In the genomic region with DNA sequence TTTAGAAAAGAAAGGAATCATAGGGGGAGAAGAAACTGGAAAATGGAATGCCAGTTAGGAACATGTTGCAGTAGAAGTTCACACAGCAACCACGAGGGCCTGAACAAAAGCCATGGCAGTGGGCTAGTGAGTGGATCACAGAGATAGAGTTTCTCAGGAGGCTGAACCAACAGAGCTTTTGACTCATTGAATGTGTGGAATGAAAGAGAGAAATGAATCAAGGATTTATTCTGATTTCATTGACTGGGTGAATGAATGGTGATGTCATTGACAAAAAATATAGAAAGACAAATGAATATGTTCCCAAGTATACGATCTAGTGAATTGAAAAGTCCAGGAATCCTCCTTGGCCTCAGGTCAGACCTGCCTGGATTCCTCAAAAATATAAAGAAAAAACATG, we compare ENCODE assay signal across 19 cellular contexts.
DNase-seq lines count a peak whose midpoint lies in the region; ATAC-seq, FAIRE-seq and TF ChIP-seq lines count a peak whose summit lies in the region.
"Had no signal": no experiment of that assay in that cellular context is flagged by ENCODE, and none has a peak within 500 bp of the region (broad histone marks: within the 10 kb centered on the region; RNA-seq: fewer than 3 reads in every experiment).

No MANE protein-coding gene starts in this region.

- H3K4me3 Mint-ChIP-seq in HFFc6 = 0 out of 2 replicates have a peak overlapping the region, but pooled peaks have one; percentile 0
- H3K4me3 Mint-ChIP-seq in astrocyte (ENCODE audit: unreplicated experiment) = peak overlapping the region; percentile 37
- H3K4me3 Mint-ChIP-seq: activated naive CD8-positive, alpha-beta T cell treated with anti-CD3 and anti-CD28 coated beads for 36 hours; IgD-negative memory B cell; nephron had no signal

- no peak for DNase-seq in HFFc6
- DNase-seq in astrocyte (ENCODE audit: low read depth) = peak; percentile 48
- no peak for DNase-seq in esophagus squamous epithelium (lab: John Stamatoyannopoulos, UW)
- no peak for DNase-seq in psoas muscle
- DNase-seq in suprapubic skin (ENCODE audit: low spot score in 2 of 2) = no peak
- DNase-seq in activated CD8-positive, alpha-beta memory T cell treated with anti-CD3 and anti-CD28 coated beads, Interleukin-2, amount 50 U/mL, for 48 hours = no peak
- DNase-seq: activated naive CD8-positive, alpha-beta T cell treated with anti-CD3 and anti-CD28 coated beads for 36 hours; DMS153; left lung; NCI-H1092; stimulated activated CD8-positive, alpha-beta memory T cell treated with anti-CD3 and anti-CD28 coated beads, Interleukin-4, amount 100 ng/mL, for 48 hours; tibial artery had no signal

- 37 to 50% methylated on average over 2 of the region's 2 CpGs for WGBS in esophagus squamous epithelium, 2 donors
- 17 to 41% (median 31%) methylated on average over 2 of the region's 2 CpGs for WGBS in psoas muscle, 3 donors
- WGBS in suprapubic skin = 74% methylated on average over 2 of the region's 2 CpGs

- H3K27me3 Mint-ChIP-seq in HFFc6 (ENCODE audit: insufficient read depth) = no peaks in the 10 kb centered on the region
- H3K27me3 Mint-ChIP-seq in astrocyte (ENCODE audit: low read depth, unreplicated experiment) = no peaks in the 10 kb centered on the region
- H3K27me3 Mint-ChIP-seq: activated naive CD8-positive, alpha-beta T cell treated with anti-CD3 and anti-CD28 coated beads for 36 hours had no signal

- peak overlapping the region; percentile 47 for H3K27ac Mint-ChIP-seq in HFFc6
- H3K27ac Mint-ChIP-seq in astrocyte (ENCODE audit: unreplicated experiment) = peak overlapping the region; percentile 82
- H3K27ac Mint-ChIP-seq: activated naive CD8-positive, alpha-beta T cell treated with anti-CD3 and anti-CD28 coated beads for 36 hours; IgD-negative memory B cell; nephron had no signal

- H3K27ac ChIP-seq in astrocyte (ENCODE audit: low read depth, low read length) (peak overlapping the region; percentile 75), esophagus squamous epithelium (peak overlapping the region in 3 of 4 donors; percentile 25 to 53 (median 36)), psoas muscle (peak overlapping the region; percentile 54), suprapubic skin (no peak overlapping the region)
- H3K27ac ChIP-seq: BLaER1 treated with 17β-estradiol and CSF1 and Interleukin-3, amounts not matched to agents 10 nM and 100 nM; tibial artery had no signal

- H3K4me1 Mint-ChIP-seq in HFFc6 (ENCODE audit: low read depth) = peaks cover 52% of the 10 kb centered on the region
- H3K4me1 Mint-ChIP-seq in astrocyte (ENCODE audit: low read depth, unreplicated experiment) = peaks cover 44% of the 10 kb centered on the region
- H3K4me1 Mint-ChIP-seq: IgD-negative memory B cell, nephron had no signal

- H3K36me3 ChIP-seq in astrocyte (ENCODE audit: insufficient read depth, low read length) = peaks cover 4% of the 10 kb centered on the region
- peaks cover 0 to 32% (median 0%) of the 10 kb centered on the region in 3 donors for H3K36me3 ChIP-seq in esophagus squamous epithelium
- H3K36me3 ChIP-seq in psoas muscle (ENCODE audit: insufficient read depth in 1 of 2, low read depth in 1 of 2) = peaks cover 0 to 23% of the 10 kb centered on the region in 2 donors
- H3K36me3 ChIP-seq in suprapubic skin = peaks cover 20% of the 10 kb centered on the region
- H3K36me3 ChIP-seq: left lung, tibial artery had no signal

- no peak for TF ChIP-seq EP300 in suprapubic skin (IDR thresholded peaks at IDR 0.05)

- peaks cover 27% of the 10 kb centered on the region for H3K36me3 Mint-ChIP-seq in HFFc6 (ENCODE audit: low read depth)
- peaks cover 33% of the 10 kb centered on the region for H3K36me3 Mint-ChIP-seq in astrocyte (ENCODE audit: low read depth, unreplicated experiment)
- H3K36me3 Mint-ChIP-seq: activated naive CD8-positive, alpha-beta T cell treated with anti-CD3 and anti-CD28 coated beads for 36 hours; IgD-negative memory B cell had no signal

- H3K27me3 ChIP-seq in astrocyte (ENCODE audit: insufficient read depth, low read length) (no peaks in the 10 kb centered on the region), esophagus squamous epithelium (no peaks in the 10 kb centered on the region), psoas muscle (ENCODE audit: insufficient read depth in 3 of 3, low read length in 2 of 3) (no peaks in the 10 kb centered on the region), suprapubic skin (no peaks in the 10 kb centered on the region)
- H3K27me3 ChIP-seq: BLaER1 treated with 17β-estradiol and CSF1 and Interleukin-3, amounts not matched to agents 10 nM and 100 nM; left lung; tibial artery had no signal

- peak overlapping the region; percentile 13 for H3K9ac ChIP-seq in astrocyte (ENCODE audit: low read length)
- H3K9ac ChIP-seq: BLaER1 treated with 17β-estradiol and CSF1 and Interleukin-3, amounts not matched to agents 10 nM and 100 nM had no signal

- no peak overlapping the region for H3K4me3 ChIP-seq in astrocyte (ENCODE audit: insufficient read depth, low read depth, low read length)
- no peak overlapping the region for H3K4me3 ChIP-seq in esophagus squamous epithelium
- no peak overlapping the region for H3K4me3 ChIP-seq in psoas muscle
- H3K4me3 ChIP-seq in suprapubic skin = no peak overlapping the region
- H3K4me3 ChIP-seq: BLaER1 treated with 17β-estradiol and CSF1 and Interleukin-3, amounts not matched to agents 10 nM and 100 nM; left lung; tibial artery had no signal

- no peak for FAIRE-seq in astrocyte (lab: Jason Lieb, UNC)
- FAIRE-seq: GM18507, GM19239 had no signal

- H2AFZ ChIP-seq in astrocyte (ENCODE audit: low read depth, low read length) = no peak overlapping the region

- peak; percentile 67 to 82 (median 70) for ATAC-seq in psoas muscle
- no peak for ATAC-seq in GM19463 (IDR thresholded peaks at IDR 0.05; ENCODE audit: unreplicated experiment)
- ATAC-seq in HG02678 (IDR thresholded peaks at IDR 0.05; ENCODE audit: unreplicated experiment) = no peak

- TF ChIP-seq POLR2A in esophagus squamous epithelium (IDR thresholded peaks at IDR 0.05) (no peak), suprapubic skin (IDR thresholded peaks at IDR 0.05) (no peak)

- H3K9me3 ChIP-seq in astrocyte (ENCODE audit: insufficient read depth, low read depth, low read length) (no peaks in the 10 kb centered on the region), esophagus squamous epithelium (no peaks in the 10 kb centered on the region), psoas muscle (no peaks in the 10 kb centered on the region), suprapubic skin (no peaks in the 10 kb centered on the region)
- H3K9me3 ChIP-seq: BLaER1 treated with 17β-estradiol and CSF1 and Interleukin-3, amounts not matched to agents 10 nM and 100 nM; left lung; tibial artery had no signal

- no peaks in the 10 kb centered on the region for H4K20me1 ChIP-seq in astrocyte (ENCODE audit: insufficient read depth, low read length)
- H4K20me1 ChIP-seq: BLaER1 treated with 17β-estradiol and CSF1 and Interleukin-3, amounts not matched to agents 10 nM and 100 nM had no signal

- H3K4me2 ChIP-seq in astrocyte (ENCODE audit: low read length) = peak overlapping the region; percentile 13
- H3K4me2 ChIP-seq: BLaER1 treated with 17β-estradiol and CSF1 and Interleukin-3, amounts not matched to agents 10 nM and 100 nM had no signal

- no peaks in the 10 kb centered on the region for H3K79me2 ChIP-seq in astrocyte (ENCODE audit: insufficient read depth, low read length)

- peaks cover 36% of the 10 kb centered on the region for H3K4me1 ChIP-seq in astrocyte (ENCODE audit: insufficient read depth, low read length)
- no peaks in the 10 kb centered on the region for H3K4me1 ChIP-seq in esophagus squamous epithelium
- peaks cover 59% of the 10 kb centered on the region for H3K4me1 ChIP-seq in psoas muscle
- no peaks in the 10 kb centered on the region for H3K4me1 ChIP-seq in suprapubic skin
- H3K4me1 ChIP-seq: BLaER1 treated with 17β-estradiol and CSF1 and Interleukin-3, amounts not matched to agents 10 nM and 100 nM; tibial artery had no signal

- intact Hi-C loops in esophagus squamous epithelium (cut with DNase I) (no loop called here), psoas muscle (cut with DNase I) (no loop called here)

- TF ChIP-seq CTCF in HFFc6 (IDR thresholded peaks at IDR 0.05) (no peak; the same call in 1 of the 2 replicates), astrocyte (IDR thresholded peaks at IDR 0.05; ENCODE audit: insufficient read depth, low read depth, low read length) (no peak), esophagus squamous epithelium (IDR thresholded peaks at IDR 0.05) (no peak), psoas muscle (IDR thresholded peaks at IDR 0.05) (peak; percentile 19), suprapubic skin (IDR thresholded peaks at IDR 0.05) (no peak)

- peaks cover 6% of the 10 kb centered on the region; the same call in 1 of the 2 replicates for H3K9me3 Mint-ChIP-seq in HFFc6
- peaks cover 2% of the 10 kb centered on the region for H3K9me3 Mint-ChIP-seq in astrocyte (ENCODE audit: unreplicated experiment)
- H3K9me3 Mint-ChIP-seq: nephron had no signal

Comparison
In these comparisons a context has a peak if more than half of its experiments do, and no peak if none do; other contexts are left out.
1. ATAC-seq: peak in psoas muscle (4 of 4); none in GM19463 (single experiment) and HG02678 (single experiment).